Comparison of ENCODE assay signal across 9 cellular contexts in the genomic region with DNA sequence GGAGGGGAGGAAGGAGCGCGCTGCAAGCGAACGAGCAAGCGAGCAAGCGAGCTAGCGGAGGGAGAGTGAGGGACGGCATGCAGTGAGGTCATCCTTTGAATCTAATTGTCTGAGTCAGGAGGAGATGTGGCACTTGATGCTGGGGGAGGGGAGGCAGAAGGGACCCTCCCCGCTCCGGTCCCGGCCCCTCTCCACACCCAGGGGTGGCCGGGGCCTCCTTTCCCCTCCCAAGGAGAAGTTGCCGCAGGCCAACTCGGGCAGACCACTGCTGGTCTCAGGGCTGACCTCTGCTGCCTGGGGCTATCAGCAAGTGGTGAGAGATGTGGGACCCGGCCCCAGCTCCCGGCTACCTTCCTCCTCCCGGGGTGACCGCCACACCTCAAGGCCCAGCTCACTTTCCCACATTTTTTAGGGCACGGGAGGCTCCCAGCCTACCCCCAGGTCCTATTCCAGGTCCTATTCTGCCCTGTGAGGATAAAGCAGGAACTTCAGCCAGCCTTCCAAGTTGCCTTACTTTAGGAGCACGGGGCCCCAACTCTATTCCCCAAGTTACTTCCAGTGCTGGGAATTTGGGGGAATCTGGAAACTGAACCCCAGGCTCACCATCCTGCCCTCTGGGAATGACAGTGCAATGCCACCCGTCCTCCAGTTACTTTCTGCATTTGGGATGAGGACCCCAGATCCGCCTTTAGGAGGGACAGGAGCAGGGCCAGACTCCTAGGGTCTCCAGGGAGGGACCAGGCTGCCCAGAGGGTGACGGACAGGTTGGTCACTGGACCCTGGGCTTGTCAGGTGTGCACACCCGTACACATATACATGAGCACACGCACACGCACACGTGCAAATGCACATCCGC. TPM values are rescaled to one million over a fixed set of nuclear protein-coding genes. Genes with fewer than 3 reads are reported as not detected.
A peak's percentile ranks its signal among the peaks of the same experiment; 100 is the strongest.
DNase-seq lines count a peak whose midpoint lies in the region; ATAC-seq, FAIRE-seq and TF ChIP-seq lines count a peak whose summit lies in the region.
"Had no signal": no experiment of that assay in that cellular context is flagged by ENCODE, and none has a peak within 500 bp of the region (broad histone marks: within the 10 kb centered on the region; RNA-seq: fewer than 3 reads in every experiment).

No MANE protein-coding gene starts in this region.

- DNase-seq in NCI-H345 (lab: John Stamatoyannopoulos, UW) (peak; percentile 16), NCI-H345 treated with DMSO at 0.1 percent for 48 hours (lab: John Stamatoyannopoulos, UW; ENCODE audit: unreplicated experiment) (no peak), GM12878 (ENCODE audit: low read depth, low spot score) (no peak), islet precursor cell (peak; percentile 89), thoracic aorta (ENCODE audit: low spot score) (no peak), D341Med (ENCODE audit: low spot score) (no peak)

- H3K9me3 ChIP-seq in GM12878 (replicated peaks; ENCODE audit: control insufficient read depth, insufficient read depth, low read length): no peaks in the 10 kb centered on the region
- H3K9me3 ChIP-seq in thoracic aorta: no peaks in the 10 kb centered on the region

- no peaks in the 10 kb centered on the region for H3K79me2 ChIP-seq in GM12878 (ENCODE audit: control insufficient read depth, insufficient read depth, low read length)

- TF ChIP-seq EP300 in GM12878 (IDR thresholded peaks at IDR 0.05; ENCODE audit: borderline replicate concordance in 1 of 2, control insufficient read depth in 1 of 2, low read depth in 2 of 2, low read length in 2 of 2): no peak

- TF ChIP-seq RAD21 in GM12878 (IDR thresholded peaks at IDR 0.05; ENCODE audit: insufficient read depth, low read depth, low read length): no peak

- POLR2A ChIA-PET in GM12878 (lab: Charles Lee): no interaction called here

- H3K4me3 ChIP-seq in GM12878: no peak overlapping the region
- H3K4me3 ChIP-seq in thoracic aorta: peak overlapping the region; percentile 53
- H3K4me3 ChIP-seq: SK-N-MC had no signal

- no peak overlapping the region for H3K9ac ChIP-seq in GM12878 (ENCODE audit: control insufficient read depth, insufficient read depth, low read length)

- no peak overlapping the region for H3K4me2 ChIP-seq in GM12878 (ENCODE audit: control insufficient read depth, insufficient read depth)

- BruUV-seq in GM12878 (replicated peaks; lab: Mats Ljungman, UMichigan): no TSS peak

- WGBS in GM12878 (ENCODE audit: insufficient coverage, insufficient replicate concordance, low lambda C conversion rate, missing lambda C conversion rate): 3% methylated on average over 28 of the region's 28 CpGs

- TF ChIP-seq POLR2A in GM12878 (IDR thresholded peaks at IDR 0.05; ENCODE audit: low read depth, low read length): no peak

- CTCF ChIA-PET in GM12878 (lab: Yijun Ruan, JAX): no interaction called here

- SMC1A ChIA-PET in GM12878 (lab: Charles Lee; ENCODE audit: uncharacterized antibody, unreplicated experiment): no interaction called here

- in situ Hi-C loops in GM12878 (cut with MboI): no loop called here

- no peak for FAIRE-seq in GM12878 (lab: Jason Lieb, UNC)

- H3K27ac ChIP-seq in GM12878 (ENCODE audit: control insufficient read depth, insufficient read depth) (no peak overlapping the region), thoracic aorta (no peak overlapping the region)
- H3K27ac ChIP-seq: SK-N-MC had no signal

- H4K20me1 ChIP-seq in GM12878 (ENCODE audit: control insufficient read depth, insufficient read depth): peaks cover 3% of the 10 kb centered on the region

- peaks cover 19 to 23% of the 10 kb centered on the region in 2 experiments for H3K27me3 ChIP-seq in GM12878 (replicated peaks in 1 of 2; ENCODE audit: control insufficient read depth in 2 of 2, insufficient read depth in 2 of 2, low read length in 1 of 2)
- peaks cover 9% of the 10 kb centered on the region for H3K27me3 ChIP-seq in thoracic aorta (replicated peaks; ENCODE audit: insufficient read depth)

- no peaks in the 10 kb centered on the region for H3K36me3 ChIP-seq in GM12878 (ENCODE audit: control insufficient read depth in 2 of 2, insufficient read depth in 2 of 2, low read length in 1 of 2)
- H3K36me3 ChIP-seq in thoracic aorta: no peaks in the 10 kb centered on the region

- H3K4me1 ChIP-seq in GM12878 (ENCODE audit: control insufficient read depth, insufficient read depth, low read length) (no peaks in the 10 kb centered on the region), thoracic aorta (ENCODE audit: control insufficient read depth in 1 of 2, low read depth in 2 of 2) (peaks cover 0 to 10% of the 10 kb centered on the region in 2 donors)

- no peak overlapping the region for H2AFZ ChIP-seq in GM12878 (ENCODE audit: control insufficient read depth, low read depth, low read length)

- intact Hi-C loops in GM12878 (cut with micrococcal nuclease; ENCODE audit: unreplicated experiment): no loop called here

- TF ChIP-seq CTCF in GM12878 (IDR thresholded peaks at IDR 0.05 in 2 of 3, conservative IDR thresholded peaks at IDR 0.05 in 1 of 3; ENCODE audit: control insufficient read depth in 2 of 3, extremely low read depth in 1 of 3, insufficient read depth in 1 of 3, low read depth in 3 of 3, low read length in 3 of 3) (no peak), thoracic aorta (IDR thresholded peaks at IDR 0.05) (no peak)

- RAD21 ChIA-PET in GM12878 (lab: Charles Lee; ENCODE audit: unreplicated experiment): no interaction called here

- peak; percentile 35; the same call in 1 of the 3 replicates for ATAC-seq in GM12878
- no peak for ATAC-seq in thoracic aorta (ENCODE audit: insufficient number of reproducible peaks, low FRiP score, low read depth)
- no peak for ATAC-seq in HG02885 (IDR thresholded peaks at IDR 0.05; ENCODE audit: poor library complexity, unreplicated experiment)
- no peak for ATAC-seq in GM19351 (IDR thresholded peaks at IDR 0.05; ENCODE audit: unreplicated experiment)

RNA-seq across cellular contexts. Expression of a gene that starts 11.1 kb away (rescaled TPM):
- not detected in 2 replicates for total RNA-seq in GM12878 (2013; cell fraction: nucleolus; rRNA removed)
- total RNA-seq in GM12878 (2014; rRNA removed) (not detected in 2 replicates), GM12878 (2014; rRNA removed; fragmentation: Illumina TruSeq; extraction: Trizol) (not detected in 2 replicates), GM12878 (2021) (not detected in 2 replicates), thoracic aorta (10 to 100 TPM in 1 of 2 donors, 1 to 10 TPM in 1; 8.7 to 13.7 TPM)
- polyA plus RNA-seq in GM12878 (2011; ENCODE audit: low read depth): not detected
- polyA plus RNA-seq in GM12878 (2011; rRNA removed) (not detected in 2 replicates), GM12878 (2014; fragmentation: Illumina TruSeq; extraction: Trizol) (not detected in 2 replicates), GM12878 (2014; fragmentation: Nextera tagmentation; extraction: Ambion mirVana) (not detected), GM12878 (2014; rRNA removed) (not detected in 2 replicates), GM12878 (2016; fragmentation: Nextera tagmentation; extraction: Ambion mirVana) (not detected)
- not detected in 2 replicates for polyA plus RNA-seq in GM12878 (2011; cell fraction: cytosol; rRNA removed)
- 0.10 TPM in 1 of 2 replicates, not detected in the other for polyA plus RNA-seq in GM12878 (2011; cell fraction: nucleus; rRNA removed)
- not detected in 2 replicates for polyA plus RNA-seq in GM12878 (2012)
- polyA minus RNA-seq in GM12878 (2011; rRNA and poly(A)+ RNA removed): not detected in 2 replicates
- not detected in 2 replicates for polyA minus RNA-seq in GM12878 (2011; cell fraction: cytosol; rRNA and poly(A)+ RNA removed)
- polyA minus RNA-seq in GM12878 (2011; cell fraction: nucleus; rRNA and poly(A)+ RNA removed): not detected in 2 replicates

RNA-seq across cellular contexts. Expression of a gene that starts 33.4 kb away (rescaled TPM):
- total RNA-seq in GM12878 (2013; cell fraction: nucleolus; rRNA removed): 4.4 and 4.6 TPM in 2 replicates
- total RNA-seq in GM12878 (2014; rRNA removed): 28.0 and 30.2 TPM in 2 replicates
- 14.0 and 14.3 TPM in 2 replicates for total RNA-seq in GM12878 (2014; rRNA removed; fragmentation: Illumina TruSeq; extraction: Trizol)
- total RNA-seq in GM12878 (2021): 18.4 and 19.0 TPM in 2 replicates
- polyA plus RNA-seq in GM12878 (2011; ENCODE audit: low read depth): 13.4 TPM
- 7.8 and 12.9 TPM in 2 replicates for polyA plus RNA-seq in GM12878 (2011; rRNA removed)
- 21.4 and 28.8 TPM in 2 replicates for polyA plus RNA-seq in GM12878 (2011; cell fraction: cytosol; rRNA removed)
- 14.0 and 15.5 TPM in 2 replicates for polyA plus RNA-seq in GM12878 (2011; cell fraction: nucleus; rRNA removed)
- polyA plus RNA-seq in GM12878 (2012): 19.2 and 20.0 TPM in 2 replicates
- 2.9 and 8.5 TPM in 2 replicates for polyA plus RNA-seq in GM12878 (2014; fragmentation: Illumina TruSeq; extraction: Trizol)
- 10 to 100 TPM in 1 of 2 experiments, 1 to 10 TPM in 1; 7.7 to 14.7 TPM for polyA plus RNA-seq in GM12878 (2014; fragmentation: Nextera tagmentation; extraction: Ambion mirVana)
- 26.6 and 36.3 TPM in 2 replicates for polyA plus RNA-seq in GM12878 (2014; rRNA removed)
- polyA plus RNA-seq in GM12878 (2016; fragmentation: Nextera tagmentation; extraction: Ambion mirVana): 10 to 100 TPM; 26.1 to 26.2 TPM
- 4.2 and 11.9 TPM in 2 replicates for polyA minus RNA-seq in GM12878 (2011; rRNA and poly(A)+ RNA removed)
- 2.8 and 3.3 TPM in 2 replicates for polyA minus RNA-seq in GM12878 (2011; cell fraction: cytosol; rRNA and poly(A)+ RNA removed)
- polyA minus RNA-seq in GM12878 (2011; cell fraction: nucleus; rRNA and poly(A)+ RNA removed): 6.5 and 9.3 TPM in 2 replicates
- total RNA-seq in thoracic aorta: 1 to 10 TPM; 5.5 to 8.7 TPM

RNA-seq across cellular contexts. Expression of a gene that starts 41.8 kb away (rescaled TPM):
- total RNA-seq in GM12878 (2013; cell fraction: nucleolus; rRNA removed): 18.1 and 20.7 TPM in 2 replicates
- total RNA-seq in GM12878 (2014; rRNA removed) (87.3 and 103 TPM in 2 replicates), GM12878 (2014; rRNA removed; fragmentation: Illumina TruSeq; extraction: Trizol) (43.2 and 45.6 TPM in 2 replicates), GM12878 (2021) (74.6 and 79.1 TPM in 2 replicates), thoracic aorta (10 to 100 TPM; 48.1 to 70.4 TPM)
- polyA plus RNA-seq in GM12878 (2011; ENCODE audit: low read depth): 115 TPM
- polyA plus RNA-seq in GM12878 (2011; rRNA removed) (56.5 and 75.6 TPM in 2 replicates), GM12878 (2014; fragmentation: Illumina TruSeq; extraction: Trizol) (26.9 and 57.8 TPM in 2 replicates), GM12878 (2014; fragmentation: Nextera tagmentation; extraction: Ambion mirVana) (10 to 100 TPM; 19.0 to 52.0 TPM), GM12878 (2014; rRNA removed) (66.7 and 68.0 TPM in 2 replicates), GM12878 (2016; fragmentation: Nextera tagmentation; extraction: Ambion mirVana) (100 to 1,000 TPM; 101 to 120 TPM)
- 102 TPM in 2 replicates for polyA plus RNA-seq in GM12878 (2011; cell fraction: cytosol; rRNA removed)
- 94.9 and 105 TPM in 2 replicates for polyA plus RNA-seq in GM12878 (2011; cell fraction: nucleus; rRNA removed)
- 101 and 126 TPM in 2 replicates for polyA plus RNA-seq in GM12878 (2012)
- 45.4 and 61.2 TPM in 2 replicates for polyA minus RNA-seq in GM12878 (2011; rRNA and poly(A)+ RNA removed)
- 12.0 and 16.7 TPM in 2 replicates for polyA minus RNA-seq in GM12878 (2011; cell fraction: cytosol; rRNA and poly(A)+ RNA removed)
- 24.7 and 43.0 TPM in 2 replicates for polyA minus RNA-seq in GM12878 (2011; cell fraction: nucleus; rRNA and poly(A)+ RNA removed)

RNA-seq across cellular contexts. Expression of a gene that starts 50.4 kb away (rescaled TPM):
- total RNA-seq in GM12878 (2013; cell fraction: nucleolus; rRNA removed): 0.38 TPM in 1 of 2 replicates, not detected in the other
- total RNA-seq in GM12878 (2014; rRNA removed) (not detected in 2 replicates), GM12878 (2014; rRNA removed; fragmentation: Illumina TruSeq; extraction: Trizol) (not detected in 2 replicates), GM12878 (2021) (0.24 TPM in 1 of 2 replicates, not detected in the other), thoracic aorta (not detected)
- polyA plus RNA-seq in GM12878 (2011; ENCODE audit: low read depth): not detected
- polyA plus RNA-seq in GM12878 (2011; rRNA removed) (not detected in 2 replicates), GM12878 (2014; fragmentation: Illumina TruSeq; extraction: Trizol) (not detected in 2 replicates), GM12878 (2014; fragmentation: Nextera tagmentation; extraction: Ambion mirVana) (not detected), GM12878 (2014; rRNA removed) (not detected in 2 replicates), GM12878 (2016; fragmentation: Nextera tagmentation; extraction: Ambion mirVana) (not detected)
- polyA plus RNA-seq in GM12878 (2011; cell fraction: cytosol; rRNA removed): not detected in 2 replicates
- polyA plus RNA-seq in GM12878 (2011; cell fraction: nucleus; rRNA removed): 0.07 TPM in 1 of 2 replicates, not detected in the other
- not detected in 2 replicates for polyA plus RNA-seq in GM12878 (2012)
- polyA minus RNA-seq in GM12878 (2011; rRNA and poly(A)+ RNA removed): not detected in 2 replicates
- polyA minus RNA-seq in GM12878 (2011; cell fraction: cytosol; rRNA and poly(A)+ RNA removed): not detected in 2 replicates
- polyA minus RNA-seq in GM12878 (2011; cell fraction: nucleus; rRNA and poly(A)+ RNA removed): not detected in 2 replicates

RNA-seq across cellular contexts. Expression of a gene that starts 55.7 kb away (rescaled TPM):
- not detected in 2 replicates for total RNA-seq in GM12878 (2013; cell fraction: nucleolus; rRNA removed)
- total RNA-seq in GM12878 (2014; rRNA removed) (not detected in 2 replicates), GM12878 (2014; rRNA removed; fragmentation: Illumina TruSeq; extraction: Trizol) (not detected in 2 replicates), GM12878 (2021) (not detected in 2 replicates), thoracic aorta (not detected)
- polyA plus RNA-seq in GM12878 (2011; ENCODE audit: low read depth): not detected
- polyA plus RNA-seq in GM12878 (2011; rRNA removed) (not detected in 2 replicates), GM12878 (2014; fragmentation: Illumina TruSeq; extraction: Trizol) (not detected in 2 replicates), GM12878 (2014; fragmentation: Nextera tagmentation; extraction: Ambion mirVana) (not detected), GM12878 (2014; rRNA removed) (not detected in 2 replicates), GM12878 (2016; fragmentation: Nextera tagmentation; extraction: Ambion mirVana) (not detected)
- not detected in 2 replicates for polyA plus RNA-seq in GM12878 (2011; cell fraction: cytosol; rRNA removed)
- not detected in 2 replicates for polyA plus RNA-seq in GM12878 (2011; cell fraction: nucleus; rRNA removed)
- not detected in 2 replicates for polyA plus RNA-seq in GM12878 (2012)
- polyA minus RNA-seq in GM12878 (2011; rRNA and poly(A)+ RNA removed): not detected in 2 replicates
- not detected in 2 replicates for polyA minus RNA-seq in GM12878 (2011; cell fraction: cytosol; rRNA and poly(A)+ RNA removed)
- not detected in 2 replicates for polyA minus RNA-seq in GM12878 (2011; cell fraction: nucleus; rRNA and poly(A)+ RNA removed)

Comparison
In these comparisons a context has a peak if more than half of its experiments do, and no peak if none do; other contexts are left out.
1. DNase-seq: peak in NCI-H345 (single experiment) and islet precursor cell (single experiment); none in NCI-H345 treated with DMSO at 0.1 percent for 48 hours (single experiment), GM12878 (single experiment), thoracic aorta (single experiment) and D341Med (single experiment).
2. RNA of a gene that starts 11.1 kb away (total RNA-seq): 8.7 to 13.7 TPM in thoracic aorta; not detected in GM12878; every median in the first group is over 4 times any median in the second.